In genomic region chr3:179943097-179943880, GRCh38 we compare ENCODE assay signal across 17 cellular contexts.
A peak's percentile ranks its signal among the peaks of the same experiment; 100 is the strongest.
DNase-seq lines count a peak whose midpoint lies in the region; ATAC-seq and TF ChIP-seq lines count a peak whose summit lies in the region.
"Had no signal": no experiment of that assay in that cellular context is flagged by ENCODE, and none has a peak within 500 bp of the region (broad histone marks: within the 10 kb centered on the region; RNA-seq: fewer than 3 reads in every experiment).

No MANE protein-coding gene starts in this region.

- no peaks in the 10 kb centered on the region for H3K9me3 ChIP-seq in BE2C
- H3K9me3 ChIP-seq in ascending aorta: no peaks in the 10 kb centered on the region
- H3K9me3 ChIP-seq: Caco-2 had no signal

- intact Hi-C loops in ascending aorta (cut with DNase I): no loop called here

- ATAC-seq in HG02763 (IDR thresholded peaks at IDR 0.05; ENCODE audit: unreplicated experiment): no peak
- ATAC-seq in HG03159 (IDR thresholded peaks at IDR 0.05; ENCODE audit: unreplicated experiment): no peak
- ATAC-seq: T-cell had no signal

- H3K4me1 ChIP-seq in BE2C: no peaks in the 10 kb centered on the region; the same call in none of the 2 replicates
- no peaks in the 10 kb centered on the region for H3K4me1 ChIP-seq in ascending aorta
- H3K4me1 ChIP-seq: Caco-2 had no signal

- H3K4me3 ChIP-seq in BE2C (ENCODE audit: low read depth, low read length) (no peak overlapping the region), ascending aorta (no peak overlapping the region)
- H3K4me3 ChIP-seq: cardiac muscle cell had no signal

- DNase-seq in BE2C: no peak
- DNase-seq in NCI-H2107 (lab: John Stamatoyannopoulos, UW): peak; percentile 55
- DNase-seq in astrocyte of the hippocampus (ENCODE audit: low read depth, low spot score): peak; percentile 6
- peak; percentile 71 for DNase-seq in midbrain (lab: John Stamatoyannopoulos, UW)
- DNase-seq in HPDE6-E6E7 (ENCODE audit: extremely low spot score): no peak
- DNase-seq in ascending aorta (ENCODE audit: low spot score in 2 of 2): no peak
- DNase-seq: activated naive CD4-positive, alpha-beta T cell treated with anti-CD3 and anti-CD28 coated beads, Interleukin-2, amount 50 U/mL, for 16 hours; activated T-cell treated with anti-CD3 and anti-CD28 coated beads, Interleukin-2, amount 50 U/mL, for 1 hour; Caco-2; effector CD4-positive, alpha-beta T cell; left cardiac atrium; NK-92 treated with Interleukin-12 subunit alpha and Interleukin-12 subunit beta, amount 100 ng/mL, for 24 hours; RPMI8226; T-cell had no signal

- TF ChIP-seq CTCF in BE2C (IDR thresholded peaks at IDR 0.05; ENCODE audit: low read depth, low read length) (peak; percentile 12; the same call in 1 of the 2 replicates), ascending aorta (IDR thresholded peaks at IDR 0.05) (no peak)

- H3K36me3 ChIP-seq in BE2C (no peaks in the 10 kb centered on the region), ascending aorta (no peaks in the 10 kb centered on the region)
- H3K36me3 ChIP-seq: cardiac muscle cell had no signal

- H3K27ac ChIP-seq in ascending aorta: no peak overlapping the region
- H3K27ac ChIP-seq: cardiac muscle cell had no signal

- H3K27me3 ChIP-seq in BE2C (no peaks in the 10 kb centered on the region), ascending aorta (no peaks in the 10 kb centered on the region)
- H3K27me3 ChIP-seq: cardiac muscle cell had no signal

Comparison
In these comparisons a context has a peak if more than half of its experiments do, and no peak if none do; other contexts are left out.
1. DNase-seq: peak in NCI-H2107 (single experiment), astrocyte of the hippocampus (single experiment) and midbrain (single experiment); none in BE2C (single experiment), HPDE6-E6E7 (single experiment) and ascending aorta (0 of 2).